In genomic region chr9:96417051-96417586, GRCh38 we compare ENCODE assay signal across 8 cellular contexts. TPM values are rescaled to one million over a fixed set of nuclear protein-coding genes. Genes with fewer than 3 reads are reported as not detected.
DNase-seq lines count a peak whose midpoint lies in the region; ATAC-seq, FAIRE-seq and TF ChIP-seq lines count a peak whose summit lies in the region.

No MANE protein-coding gene starts in this region.

- FAIRE-seq in kidney (lab: Jason Lieb, UNC) = no peak

- H3K4me3 Mint-ChIP-seq in central memory CD8-positive, alpha-beta T cell = peak overlapping the region; percentile 89

- H3K4me1 Mint-ChIP-seq in central memory CD8-positive, alpha-beta T cell = peaks cover 33% of the 10 kb centered on the region

- ATAC-seq in HG02970 (IDR thresholded peaks at IDR 0.05; ENCODE audit: low FRiP score, unreplicated experiment) = peak; percentile 29
- peak; percentile 15 to 22 for ATAC-seq in activated CD4-positive, CD25-positive, alpha-beta regulatory T cell treated with anti-CD3 and anti-CD28 coated beads, Interleukin-2, amount 50 U/mL, for 24 hours
- ATAC-seq in central memory CD8-positive, alpha-beta T cell (replicated peaks; ENCODE audit: extremely low read depth, poor library complexity, severe bottlenecking) = peak; percentile 33
- ATAC-seq in HG03108 (IDR thresholded peaks at IDR 0.05; ENCODE audit: unreplicated experiment) = no peak

- intact Hi-C loops in kidney (cut with DNase I) = no loop called here

- H3K9ac ChIP-seq in kidney (ENCODE audit: low read length in 2 of 2) = peak overlapping the region; percentile 79 to 86

- peaks cover 17 to 20% of the 10 kb centered on the region in 2 donors for H3K4me1 ChIP-seq in kidney (ENCODE audit: control insufficient read depth in 1 of 2, insufficient read depth in 1 of 2, low read depth in 1 of 2, low read length in 2 of 2)

- no peaks in the 10 kb centered on the region for H3K9me3 Mint-ChIP-seq in central memory CD8-positive, alpha-beta T cell

- DNase-seq in GM06990 (ENCODE audit: extremely low read depth, insufficient read length) (peak; percentile 93), NCI-H226 (peak; percentile 74), kidney (peak; percentile 96)
- DNase-seq in central memory CD8-positive, alpha-beta T cell (ENCODE audit: low spot score in 2 of 2) = peak; percentile 78 to 84
- DNase-seq in stimulated activated CD4-positive, alpha-beta T cell treated with anti-CD3 and anti-CD28 coated beads, Interleukin-12 subunit alpha, Interleukin-12 subunit beta, amount 100 ng/mL, for 48 hours (ENCODE audit: low read depth in 2 of 3, low spot score in 1 of 3) = peak; percentile 82 to 88 (median 87)

- H3K27ac Mint-ChIP-seq in central memory CD8-positive, alpha-beta T cell (ENCODE audit: low read depth) = peak overlapping the region; percentile 85

- H3K36me3 Mint-ChIP-seq in central memory CD8-positive, alpha-beta T cell (ENCODE audit: insufficient read depth) = peaks cover 18% of the 10 kb centered on the region

- peak overlapping the region; percentile 93 for H3K4me3 ChIP-seq in GM06990 (replicated peaks; ENCODE audit: low read depth, low read length)
- H3K4me3 ChIP-seq in kidney (ENCODE audit: low read length in 2 of 2) = peak overlapping the region; percentile 75 to 85

- TF ChIP-seq CTCF in GM06990 (IDR thresholded peaks at IDR 0.05; ENCODE audit: insufficient read depth, low read length, poor library complexity, severe bottlenecking) (no peak), kidney (IDR thresholded peaks at IDR 0.05; ENCODE audit: borderline replicate concordance, extremely low read depth, insufficient read depth) (no peak)

- H3K27me3 ChIP-seq in GM06990 (replicated peaks; ENCODE audit: control insufficient read depth, insufficient read depth, low read length) = no peaks in the 10 kb centered on the region

- H3K9me3 ChIP-seq in kidney (ENCODE audit: control insufficient read depth in 1 of 2, low read length in 2 of 2) = no peaks in the 10 kb centered on the region

- H3K36me3 ChIP-seq in GM06990 (ENCODE audit: control insufficient read depth, insufficient read depth, low read length) (no peaks in the 10 kb centered on the region), kidney (ENCODE audit: control insufficient read depth in 1 of 2, insufficient read depth in 2 of 2, low read length in 2 of 2) (no peaks in the 10 kb centered on the region)

- H3K27ac ChIP-seq in kidney (ENCODE audit: low read depth in 2 of 2, low read length in 2 of 2) = peak overlapping the region; percentile 86 to 92

- H3K27me3 Mint-ChIP-seq in central memory CD8-positive, alpha-beta T cell = no peaks in the 10 kb centered on the region

RNA-seq across cellular contexts. Expression of gene ZNF367, which starts 1.1 kb away (rescaled TPM):
- total RNA-seq in kidney = 1.9 TPM
- 1.5 TPM for polyA plus RNA-seq in kidney (ENCODE audit: insufficient read depth, low read depth, low replicate concordance)

RNA-seq across cellular contexts. Expression of gene HABP4, which starts 32.9 kb away (rescaled TPM):
- 20.9 TPM for total RNA-seq in kidney
- polyA plus RNA-seq in kidney (ENCODE audit: insufficient read depth, low read depth, low replicate concordance) = 37.5 TPM

RNA-seq across cellular contexts. Expression of gene SLC35D2, which starts 33.6 kb away (rescaled TPM):
- total RNA-seq in kidney = 27.7 TPM
- polyA plus RNA-seq in kidney (ENCODE audit: insufficient read depth, low read depth, low replicate concordance) = 46.1 TPM
